Comparison of ENCODE assay signal across 13 cellular contexts in genomic region chr7:16764942-16765341, GRCh38. TPM values are rescaled to one million over a fixed set of nuclear protein-coding genes. Genes with fewer than 3 reads are reported as not detected.
"Had no signal": no experiment of that assay in that cellular context is flagged by ENCODE, and none has a peak within 500 bp of the region (broad histone marks: within the 10 kb centered on the region; RNA-seq: fewer than 3 reads in every experiment).

No MANE protein-coding gene starts in this region.

- H3K9me3 ChIP-seq: adrenal gland had no signal

- H3K36me3 ChIP-seq: adrenal gland had no signal

- H3K4me3 Mint-ChIP-seq: nephron progenitor cell, T-cell had no signal

- DNase-seq: activated CD4-positive, alpha-beta T cell treated with anti-CD3 and anti-CD28 coated beads, Interleukin-2, amount 50 U/mL, for 1 hour; activated naive CD4-positive, alpha-beta T cell treated with anti-CD3 and anti-CD28 coated beads, Interleukin-2, amount 50 U/mL, for 16 hours; adrenal gland; central memory CD4-positive, alpha-beta T cell; cortex of kidney; effector memory CD4-positive, alpha-beta T cell; hypothalamus; nephron progenitor cell; small intestine; T-cell; T1000; trophoblast cell had no signal

- H3K9me3 Mint-ChIP-seq: activated T-helper 2 cell treated with anti-CD3 and anti-CD28 coated beads, Interferon-gamma antibody, Interleukin-2, Interleukin-4, amounts not matched to agents 10 μg/mL and 5 μg/mL and 100 μg/mL, durations not matched to agents 14 hours and 24 hours and 36 hours; nephron progenitor cell; T-cell had no signal

- H3K27me3 ChIP-seq: adrenal gland had no signal

- H3K4me3 ChIP-seq: adrenal gland had no signal

- ATAC-seq: T-cell had no signal

- H3K36me3 Mint-ChIP-seq: T-cell had no signal

- H3K4me1 Mint-ChIP-seq: nephron progenitor cell, T-cell had no signal

- H3K27me3 Mint-ChIP-seq: T-cell had no signal

- H3K27ac Mint-ChIP-seq: activated T-helper 2 cell treated with anti-CD3 and anti-CD28 coated beads, Interferon-gamma antibody, Interleukin-2, Interleukin-4, amounts not matched to agents 10 μg/mL and 5 μg/mL and 100 μg/mL, durations not matched to agents 14 hours and 24 hours and 36 hours; nephron progenitor cell; T-cell had no signal

RNA-seq across cellular contexts. Expression of gene AGR2, which starts 39.9 kb away (rescaled TPM):
- total RNA-seq: activated T-helper 2 cell treated with anti-CD3 and anti-CD28 coated beads, Interferon-gamma antibody, Interleukin-2, Interleukin-4, amounts not matched to agents 10 μg/mL and 5 μg/mL and 100 μg/mL, durations not matched to agents 14 hours and 24 hours and 36 hours had no signal
